ENCODE assay signal across 24 cellular contexts in the genomic region with DNA sequence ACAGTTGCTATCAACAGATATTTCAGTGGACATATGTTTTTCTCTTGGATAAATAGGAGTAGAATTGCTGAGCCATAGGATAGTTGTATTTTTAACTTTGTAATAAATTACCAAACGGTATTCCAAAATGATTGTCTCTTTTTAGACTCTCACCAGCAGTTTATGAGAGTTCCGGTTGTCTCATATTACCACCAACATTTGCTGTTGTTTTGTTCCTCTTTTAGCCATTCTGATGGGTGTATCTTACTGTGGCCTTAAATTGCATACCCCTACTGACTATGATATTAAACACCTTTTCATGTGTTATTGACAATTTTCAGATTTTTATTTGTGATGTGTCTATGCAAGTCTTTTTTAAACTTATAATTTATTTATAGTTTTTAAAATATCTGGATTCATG.
"Had no signal": no experiment of that assay in that cellular context is flagged by ENCODE, and none has a peak within 500 bp of the region (broad histone marks: within the 10 kb centered on the region; RNA-seq: fewer than 3 reads in every experiment).

No MANE protein-coding gene starts in this region.

- H3K27ac Mint-ChIP-seq: activated CD4-positive, alpha-beta memory T cell treated with anti-CD3 and anti-CD28 coated beads, Interleukin-2, amount 10 ng/mL, durations not matched to agents 7 days and 5 days; activated CD8-positive, alpha-beta memory T cell treated with anti-CD3 and anti-CD28 coated beads, Interleukin-2, amount 10 ng/mL, durations not matched to agents 7 days and 5 days; activated naive CD8-positive, alpha-beta T cell treated with anti-CD3 and anti-CD28 coated beads, Interleukin-2, amount 10 ng/mL, durations not matched to agents 7 days and 5 days; activated T-helper 17 cell treated with anti-CD3 and anti-CD28 coated beads, Interleukin-2, amount 50 U/mL, for 72 hours; neural progenitor cell; stimulated activated effector memory CD8-positive, alpha-beta T cell treated with anti-CD3 and anti-CD28 coated beads, Interleukin-12 subunit alpha, Interleukin-12 subunit beta, amount 100 ng/mL, for 72 hours; type B pancreatic cell had no signal

- DNase-seq: activated CD4-positive, alpha-beta memory T cell treated with anti-CD3 and anti-CD28 coated beads, Interleukin-2, amount 10 ng/mL, durations not matched to agents 7 days and 5 days; activated CD8-positive, alpha-beta memory T cell treated with anti-CD3 and anti-CD28 coated beads, Interleukin-2, amount 10 ng/mL, durations not matched to agents 7 days and 5 days; activated naive CD4-positive, alpha-beta T cell; activated naive CD8-positive, alpha-beta T cell treated with anti-CD3 and anti-CD28 coated beads, Interleukin-2, amount 10 ng/mL, durations not matched to agents 7 days and 5 days; amygdala; dermis blood vessel endothelial cell; effector memory CD4-positive, alpha-beta T cell; heart left ventricle; kidney; left lung; right cardiac atrium; stimulated activated CD4-positive, alpha-beta T cell treated with anti-CD3 and anti-CD28 coated beads, Interleukin-4, amount 100 ng/mL, for 24 hours; stomach; T-helper 9 cell had no signal

- H3K4me1 ChIP-seq: left lung, neural progenitor cell had no signal

- H3K4me3 Mint-ChIP-seq: activated CD4-positive, alpha-beta memory T cell treated with anti-CD3 and anti-CD28 coated beads, Interleukin-2, amount 10 ng/mL, durations not matched to agents 7 days and 5 days; activated CD8-positive, alpha-beta memory T cell treated with anti-CD3 and anti-CD28 coated beads, Interleukin-2, amount 10 ng/mL, durations not matched to agents 7 days and 5 days; activated naive CD8-positive, alpha-beta T cell treated with anti-CD3 and anti-CD28 coated beads, Interleukin-2, amount 10 ng/mL, durations not matched to agents 7 days and 5 days; activated T-helper 17 cell treated with anti-CD3 and anti-CD28 coated beads, Interleukin-2, amount 50 U/mL, for 72 hours; neural progenitor cell; stimulated activated effector memory CD8-positive, alpha-beta T cell treated with anti-CD3 and anti-CD28 coated beads, Interleukin-12 subunit alpha, Interleukin-12 subunit beta, amount 100 ng/mL, for 72 hours; type B pancreatic cell had no signal

- H3K27ac ChIP-seq: cardiac muscle cell, esophagus muscularis mucosa, gastroesophageal sphincter, heart left ventricle, left lung, neural progenitor cell, skin epidermis, stomach had no signal

- H3K4me3 ChIP-seq: cardiac muscle cell, esophagus muscularis mucosa, gastroesophageal sphincter, heart left ventricle, left lung, neural progenitor cell, prostate gland, skin epidermis, stomach had no signal

- H3K9me3 Mint-ChIP-seq: activated CD4-positive, alpha-beta memory T cell treated with anti-CD3 and anti-CD28 coated beads, Interleukin-2, amount 10 ng/mL, durations not matched to agents 7 days and 5 days; activated naive CD8-positive, alpha-beta T cell treated with anti-CD3 and anti-CD28 coated beads, Interleukin-2, amount 10 ng/mL, durations not matched to agents 7 days and 5 days; activated T-helper 17 cell treated with anti-CD3 and anti-CD28 coated beads, Interleukin-2, amount 50 U/mL, for 72 hours; neural progenitor cell; stimulated activated effector memory CD8-positive, alpha-beta T cell treated with anti-CD3 and anti-CD28 coated beads, Interleukin-12 subunit alpha, Interleukin-12 subunit beta, amount 100 ng/mL, for 72 hours; type B pancreatic cell had no signal

- H3K9me3 ChIP-seq: esophagus muscularis mucosa, gastroesophageal sphincter, heart left ventricle, left lung, prostate gland, stomach had no signal

- H3K9ac ChIP-seq: neural progenitor cell had no signal

- ATAC-seq: activated CD8-positive, alpha-beta memory T cell treated with anti-CD3 and anti-CD28 coated beads, Interleukin-2, amount 10 ng/mL, durations not matched to agents 7 days and 5 days; activated T-helper 17 cell treated with anti-CD3 and anti-CD28 coated beads, Interleukin-2, amount 50 U/mL, for 72 hours; gastroesophageal sphincter; heart left ventricle; right cardiac atrium; stimulated activated effector memory CD8-positive, alpha-beta T cell treated with anti-CD3 and anti-CD28 coated beads, Interleukin-12 subunit alpha, Interleukin-12 subunit beta, amount 100 ng/mL, for 72 hours had no signal

- H3K36me3 ChIP-seq: cardiac muscle cell, gastroesophageal sphincter, heart left ventricle, left lung, neural progenitor cell, prostate gland, stomach had no signal

- H3K27me3 ChIP-seq: cardiac muscle cell, esophagus muscularis mucosa, gastroesophageal sphincter, heart left ventricle, left lung, neural progenitor cell, stomach had no signal

- H3K27me3 Mint-ChIP-seq: activated CD4-positive, alpha-beta memory T cell treated with anti-CD3 and anti-CD28 coated beads, Interleukin-2, amount 10 ng/mL, durations not matched to agents 7 days and 5 days; activated CD8-positive, alpha-beta memory T cell treated with anti-CD3 and anti-CD28 coated beads, Interleukin-2, amount 10 ng/mL, durations not matched to agents 7 days and 5 days; activated naive CD8-positive, alpha-beta T cell treated with anti-CD3 and anti-CD28 coated beads, Interleukin-2, amount 10 ng/mL, durations not matched to agents 7 days and 5 days; activated T-helper 17 cell treated with anti-CD3 and anti-CD28 coated beads, Interleukin-2, amount 50 U/mL, for 72 hours; type B pancreatic cell had no signal

- FAIRE-seq: endothelial cell of umbilical vein, kidney had no signal
